9 cellular contexts compared by ENCODE assay signal in genomic region chrX:47619486-47620302, GRCh38. TPM values are rescaled to one million over a fixed set of nuclear protein-coding genes. Genes with fewer than 3 reads are reported as not detected.
DNase-seq lines count a peak whose midpoint lies in the region; ATAC-seq and TF ChIP-seq lines count a peak whose summit lies in the region.
"Had no signal": no experiment of that assay in that cellular context is flagged by ENCODE, and none has a peak within 500 bp of the region (broad histone marks: within the 10 kb centered on the region; RNA-seq: fewer than 3 reads in every experiment).

Gene SYN1 (minus strand): TSS chrX:47619857. CDS start chrX:47619728, 129 bp downstream.

- ATAC-seq in GM21576 (IDR thresholded peaks at IDR 0.05; ENCODE audit: unreplicated experiment) = peak; percentile 62

- no peaks in the 10 kb centered on the region for H3K36me3 Mint-ChIP-seq in CD8-positive, alpha-beta memory T cell

- in situ Hi-C loops in transverse colon (cut with MboI; ENCODE audit: low pct_ligation_motif_present in 1 of 4, low pct_unique_long_range_greater_than_20kb in 1 of 4, low sequenced_read_pairs in 3 of 4) = no loop called here

- TF ChIP-seq POLR2A in NB4 (IDR thresholded peaks at IDR 0.05; ENCODE audit: extremely low read depth, insufficient read length) (no peak), transverse colon (IDR thresholded peaks at IDR 0.05) (no peak)

- TF ChIP-seq CTCF in NB4 (IDR thresholded peaks at IDR 0.05; ENCODE audit: low read depth, low read length) (no peak), transverse colon (IDR thresholded peaks at IDR 0.05) (peak in 2 of 5 experiments; percentile 8 to 23)

- peaks cover 22 to 25% of the 10 kb centered on the region in 2 donors for H3K27me3 Mint-ChIP-seq in CD8-positive, alpha-beta memory T cell

- no peaks in the 10 kb centered on the region for H3K9me3 Mint-ChIP-seq in CD8-positive, alpha-beta memory T cell

- H3K4me3 Mint-ChIP-seq in CD8-positive, alpha-beta memory T cell = peak within 1 kb of the TSS; percentile 37 to 84 (median 56)

- peak; percentile 74 to 86 (median 75) for DNase-seq in CD8-positive, alpha-beta memory T cell
- DNase-seq in NB4 (ENCODE audit: low read depth) (peak; percentile 85), T follicular helper cell (ENCODE audit: low read depth) (peak; percentile 70), cardiac septum (ENCODE audit: low spot score) (peak; percentile 91), posterior vena cava (ENCODE audit: low spot score) (peak; percentile 95), transverse colon (peak; percentile 74)
- peak; percentile 49 for DNase-seq in activated naive CD8-positive, alpha-beta T cell treated with anti-CD3 and anti-CD28 coated beads, Interleukin-2, amount 50 U/mL, for 16 hours (ENCODE audit: low read depth, low spot score)

- H3K27me3 ChIP-seq in CD8-positive, alpha-beta memory T cell (ENCODE audit: insufficient read depth, low read length, poor library complexity, severe bottlenecking) = no peaks in the 10 kb centered on the region
- H3K27me3 ChIP-seq in transverse colon = peaks cover 5% of the 10 kb centered on the region

- peak within 1 kb of the TSS in 3 of 8 donors; percentile 12 to 82 (median 82) for H3K27ac Mint-ChIP-seq in CD8-positive, alpha-beta memory T cell

- H3K4me3 ChIP-seq in CD8-positive, alpha-beta memory T cell (ENCODE audit: low read length) = no peak within 1 kb of the TSS
- H3K4me3 ChIP-seq in NB4 (ENCODE audit: low read depth, low read length) = no peak within 1 kb of the TSS
- peak within 1 kb of the TSS in 2 of 4 donors; percentile 6 to 43 for H3K4me3 ChIP-seq in transverse colon

- no peaks in the 10 kb centered on the region for H3K9me3 ChIP-seq in CD8-positive, alpha-beta memory T cell (ENCODE audit: low read length)
- no peaks in the 10 kb centered on the region for H3K9me3 ChIP-seq in transverse colon

- intact Hi-C loops in cardiac septum (cut with DNase I) (no loop called here), posterior vena cava (cut with DNase I) (no loop called here), transverse colon (cut with DNase I; ENCODE audit: low total_unique reads) (no loop called here)

- peaks cover 5% of the 10 kb centered on the region for H3K4me1 ChIP-seq in CD8-positive, alpha-beta memory T cell (ENCODE audit: insufficient read depth, low read length)
- peaks cover 0 to 4% (median 2%) of the 10 kb centered on the region in 4 donors for H3K4me1 ChIP-seq in transverse colon

- no peaks in the 10 kb centered on the region for H3K36me3 ChIP-seq in CD8-positive, alpha-beta memory T cell (ENCODE audit: insufficient read depth, low read length)
- no peaks in the 10 kb centered on the region for H3K36me3 ChIP-seq in transverse colon

- 64% methylated on average over 71 of the region's 88 CpGs; no CpG with 5 or more reads in 1 of the 2 donors for WGBS in transverse colon (ENCODE audit: low coverage in 1 of 2), 2 donors

- CTCF ChIA-PET in CD8-positive, alpha-beta memory T cell (lab: Charles Lee) = no interaction called here

- H3K4me1 Mint-ChIP-seq in CD8-positive, alpha-beta memory T cell = peaks cover 0 to 22% (median 14%) of the 10 kb centered on the region in 3 donors

- H3K27ac ChIP-seq in CD8-positive, alpha-beta memory T cell (ENCODE audit: low read depth, low read length) = no peak within 1 kb of the TSS
- H3K27ac ChIP-seq in transverse colon = no peak within 1 kb of the TSS

- TF ChIP-seq EP300 in transverse colon (IDR thresholded peaks at IDR 0.05; ENCODE audit: low read depth) = no peak

- POLR2A ChIA-PET in CD8-positive, alpha-beta memory T cell (lab: Charles Lee) = no interaction called here

RNA-seq across cellular contexts. Expression of gene SYN1, which starts in this region (rescaled TPM):
- total RNA-seq in CD8-positive, alpha-beta memory T cell = under 1 TPM; 0.35 to 0.60 TPM
- polyA plus RNA-seq in CD8-positive, alpha-beta memory T cell = 0.94 TPM
- total RNA-seq in cardiac septum (12.1 TPM), posterior vena cava (1 to 10 TPM; 1.2 to 2.3 TPM), transverse colon (under 1 TPM; 0.16 to 0.41 (median 0.39) TPM)
- total RNA-seq: HT1080 had no signal

Comparison
In these comparisons a context has a peak if more than half of its experiments do, and no peak if none do; other contexts are left out.
1. Peak in DNase-seq in CD8-positive, alpha-beta memory T cell; RNA of the gene not detected or under 1 TPM.
2. Peak in DNase-seq in transverse colon; RNA of the gene not detected or under 1 TPM.